ENCODE assay signal across 12 cellular contexts in genomic region chr10:33215154-33215553, GRCh38.
DNase-seq lines count a peak whose midpoint lies in the region; ATAC-seq and TF ChIP-seq lines count a peak whose summit lies in the region.
"Had no signal": no experiment of that assay in that cellular context is flagged by ENCODE, and none has a peak within 500 bp of the region (broad histone marks: within the 10 kb centered on the region; RNA-seq: fewer than 3 reads in every experiment).

No MANE protein-coding gene starts in this region.

- H3K9ac ChIP-seq in GM23248 (no peak overlapping the region), skeletal muscle satellite cell (ENCODE audit: low read depth, low read length) (peak overlapping the region; percentile 63)
- H3K9ac ChIP-seq: KMS-11 had no signal

- H3K9me2 ChIP-seq in GM23248 (ENCODE audit: insufficient read depth) = no peaks in the 10 kb centered on the region

- peaks cover 49% of the 10 kb centered on the region for H3K36me3 ChIP-seq in GM23248 (ENCODE audit: low read depth)
- H3K36me3 ChIP-seq in ascending aorta = peaks cover 0 to 16% of the 10 kb centered on the region in 2 donors
- H3K36me3 ChIP-seq in heart right ventricle = peaks cover 0 to 100% (median 50%) of the 10 kb centered on the region in 9 donors
- H3K36me3 ChIP-seq in skeletal muscle satellite cell (ENCODE audit: insufficient read depth, low read length) = peaks cover 84% of the 10 kb centered on the region

- ATAC-seq in heart right ventricle (peak in 5 of 8 donors; percentile 19 to 60 (median 27)), GM21619 (IDR thresholded peaks at IDR 0.05; ENCODE audit: unreplicated experiment) (no peak), GM21825 (IDR thresholded peaks at IDR 0.05; ENCODE audit: unreplicated experiment) (no peak)
- ATAC-seq: body of pancreas had no signal

- H3K27ac ChIP-seq in GM23248 (peak overlapping the region; percentile 65), ascending aorta (peak overlapping the region; percentile 62 to 66), heart right ventricle (peak overlapping the region in 7 of 10 donors; percentile 57 to 82 (median 67))
- H3K27ac ChIP-seq: KMS-11, suprapubic skin had no signal

- H3K9me3 ChIP-seq in GM23248 (ENCODE audit: low read depth) (no peaks in the 10 kb centered on the region), ascending aorta (no peaks in the 10 kb centered on the region), heart right ventricle (no peaks in the 10 kb centered on the region), skeletal muscle satellite cell (replicated peaks; ENCODE audit: low read length) (no peaks in the 10 kb centered on the region)
- H3K9me3 ChIP-seq: body of pancreas, suprapubic skin had no signal

- H3K4me1 ChIP-seq in GM23248 (ENCODE audit: insufficient read depth) = peaks cover 56% of the 10 kb centered on the region
- H3K4me1 ChIP-seq in ascending aorta = peaks cover 4 to 23% of the 10 kb centered on the region in 2 donors
- peaks cover 0 to 98% (median 60%) of the 10 kb centered on the region in 9 donors for H3K4me1 ChIP-seq in heart right ventricle
- peaks cover 66% of the 10 kb centered on the region for H3K4me1 ChIP-seq in skeletal muscle satellite cell (ENCODE audit: control insufficient read depth, insufficient read depth, low read length)
- H3K4me1 ChIP-seq: body of pancreas had no signal

- H3K4me2 ChIP-seq in GM23248 (ENCODE audit: unreplicated experiment) (no peak overlapping the region), skeletal muscle satellite cell (ENCODE audit: low read length) (no peak overlapping the region)
- H3K4me2 ChIP-seq: KMS-11 had no signal

- H3K4me3 ChIP-seq in GM23248 = no peak overlapping the region
- no peak overlapping the region for H3K4me3 ChIP-seq in ascending aorta
- no peak overlapping the region for H3K4me3 ChIP-seq in heart right ventricle
- no peak overlapping the region for H3K4me3 ChIP-seq in skeletal muscle satellite cell (ENCODE audit: low read length)
- H3K4me3 ChIP-seq: body of pancreas, suprapubic skin had no signal

- DNase-seq in GM23248 (peak; percentile 85), ascending aorta (ENCODE audit: low spot score in 2 of 2) (no peak), heart right ventricle (no peak), NCI-H187 treated with DMSO at 0.1 percent for 48 hours (lab: John Stamatoyannopoulos, UW) (no peak), NCI-H146 (lab: John Stamatoyannopoulos, UW) (no peak)
- DNase-seq: body of pancreas, NCI-H2029 had no signal

- H3K79me2 ChIP-seq in GM23248 (ENCODE audit: insufficient read depth) = peaks cover 53% of the 10 kb centered on the region

- H3K27me3 ChIP-seq in GM23248 (replicated peaks; ENCODE audit: insufficient read depth) (no peaks in the 10 kb centered on the region), ascending aorta (no peaks in the 10 kb centered on the region), heart right ventricle (no peaks in the 10 kb centered on the region), skeletal muscle satellite cell (ENCODE audit: control insufficient read depth, insufficient read depth, low read length) (no peaks in the 10 kb centered on the region)
- H3K27me3 ChIP-seq: body of pancreas, suprapubic skin had no signal

- no peaks in the 10 kb centered on the region for H4K20me1 ChIP-seq in GM23248 (ENCODE audit: insufficient read depth)

- peaks cover 82% of the 10 kb centered on the region for H3F3A ChIP-seq in GM23248 (ENCODE audit: insufficient read depth)

- no peak overlapping the region for H2AFZ ChIP-seq in GM23248

- TF ChIP-seq CTCF in ascending aorta (IDR thresholded peaks at IDR 0.05) (no peak), heart right ventricle (IDR thresholded peaks at IDR 0.05) (no peak)

- WGBS in GM23248 (ENCODE audit: low coverage in 1 of 2, low lambda C conversion rate in 2 of 2, missing lambda C conversion rate in 2 of 2), 2 experiments = 91 to 94% methylated on average over 2 of the region's 2 CpGs
- 63 to 84% methylated on average over 2 of the region's 2 CpGs for whole genome bisulfite sequencing in heart right ventricle, 2 donors

- in situ Hi-C loops in GM23248 (cut with MboI) = loop anchor here (25.0 kb wide), 1 partner anchor 1422 kb away; no protein-coding TSS in a partner anchor

- intact Hi-C loops in ascending aorta (cut with DNase I) = loop anchor here (1.0 to 5.0 kb wide), 2 partner anchors 57 to 119 kb away; partner anchors contain the start of gene NRP1
- intact Hi-C loops in heart right ventricle (cut with DNase I) = no loop called here

Comparison
In these comparisons a context has a peak if more than half of its experiments do, and no peak if none do; other contexts are left out.
1. ATAC-seq: peak in heart right ventricle (5 of 8); none in GM21619 (single experiment) and GM21825 (single experiment).
2. Peak in every context shown above with its lines, with median percentiles within 50 percentile points of each other: H3K27ac ChIP-seq.